ENCODE assay signal across 36 cellular contexts in the genomic region with DNA sequence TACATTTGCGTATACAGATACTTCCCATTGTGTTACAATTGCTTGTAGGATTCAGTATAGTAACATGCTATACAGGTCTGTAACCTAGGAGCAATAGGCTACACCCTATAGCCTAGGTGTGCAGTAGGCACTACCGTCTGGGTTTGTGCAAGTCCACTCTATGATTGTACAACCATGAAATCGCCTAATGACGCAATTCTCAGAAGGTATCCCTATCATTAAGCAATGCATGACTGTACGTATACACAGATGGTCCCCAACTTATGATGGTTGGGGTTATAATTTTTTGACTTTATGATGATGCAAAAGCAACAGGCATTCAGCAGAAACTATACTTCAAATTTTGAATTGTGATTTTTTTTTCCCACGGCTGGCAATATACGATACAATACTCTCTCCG.
"Had no signal": no experiment of that assay in that cellular context is flagged by ENCODE, and none has a peak within 500 bp of the region (broad histone marks: within the 10 kb centered on the region; RNA-seq: fewer than 3 reads in every experiment).

No MANE protein-coding gene starts in this region.

- H3K4me3 ChIP-seq: MG63 had no signal

- H3K9ac ChIP-seq: KMS-11 had no signal

- H3K9me3 ChIP-seq: MG63 had no signal

- H3K27me3 ChIP-seq: MG63 had no signal

- H3K36me3 ChIP-seq: MG63 had no signal

- H3K27ac ChIP-seq: KMS-11 had no signal

- DNase-seq: Karpas-422, Kasumi-1, MG63, MM.1S, MV-4-11, NCI-H1048, NCI-H1092, NCI-H1092 treated with DMSO at 0.1 percent for 48 hours, NCI-H1105, NCI-H1105 treated with DMSO at 0.1 percent for 48 hours, NCI-H1417, NCI-H1417 treated with DMSO at 0.1 percent for 48 hours, NCI-H1436, NCI-H1436 treated with DMSO at 0.1 percent for 48 hours, NCI-H146, NCI-H1694, NCI-H1694 treated with DMSO at 0.1 percent for 48 hours, NCI-H187, NCI-H187 treated with DMSO at 0.1 percent for 48 hours, NCI-H1930, NCI-H2029, NCI-H2029 treated with DMSO at 0.1 percent for 48 hours, NCI-H2081, NCI-H2081 treated with DMSO at 0.1 percent for 48 hours, NCI-H2107, NCI-H2171, NCI-H2171 treated with DMSO at 0.1 percent for 48 hours, NCI-H2227 treated with DMSO at 0.1 percent for 48 hours, NCI-H226, NCI-H345, NCI-H446, NCI-H446 treated with DMSO at 0.1 percent for 48 hours, NCI-H510A, NCI-H510A treated with DMSO at 0.1 percent for 48 hours, NCI-H524 had no signal

- H3K4me2 ChIP-seq: KMS-11 had no signal
